In the genomic region with DNA sequence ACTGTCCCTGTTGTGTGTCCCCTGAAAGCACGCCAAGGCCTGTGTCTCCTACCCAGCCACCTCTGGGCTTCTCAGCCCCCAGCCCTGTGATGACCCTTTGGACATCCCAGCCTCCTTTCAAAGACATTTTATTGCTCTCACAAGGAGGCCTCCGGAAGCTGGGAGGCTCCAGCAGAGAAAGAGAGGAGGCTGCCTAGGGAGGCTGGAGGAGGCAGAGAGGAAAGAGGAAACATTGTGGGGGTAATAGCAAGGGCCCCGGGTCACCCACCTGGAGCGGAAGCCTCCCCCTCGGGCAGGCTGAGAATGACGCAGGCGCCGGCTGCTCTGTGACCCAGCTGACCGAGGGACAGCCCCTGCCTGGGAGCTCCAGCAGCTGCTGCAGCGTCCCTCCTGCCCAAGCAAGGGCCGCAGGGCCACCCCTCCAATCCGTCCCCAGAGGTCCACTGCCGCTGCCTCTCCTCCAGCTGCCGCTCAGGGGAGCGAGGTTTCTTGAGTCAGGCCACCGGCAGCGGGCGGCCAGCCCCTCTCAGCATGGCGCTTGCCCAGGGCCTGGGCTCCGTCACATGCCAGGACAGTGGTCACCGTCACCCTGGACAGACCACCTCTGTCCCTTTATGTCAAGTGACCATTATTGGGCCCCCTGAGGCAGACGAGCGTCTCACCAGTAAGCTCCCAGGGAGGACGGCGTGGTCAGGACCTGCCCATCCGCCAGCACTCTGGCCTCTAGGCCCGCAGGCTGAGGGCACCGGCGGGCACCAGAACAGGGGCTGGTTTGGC, we compare ENCODE assay signal across 8 cellular contexts. TPM values are rescaled to one million over a fixed set of nuclear protein-coding genes. Genes with fewer than 3 reads are reported as not detected.
DNase-seq lines count a peak whose midpoint lies in the region; ATAC-seq and TF ChIP-seq lines count a peak whose summit lies in the region.

No MANE protein-coding gene starts in this region.

- no peak for TF ChIP-seq CTCF in ascending aorta (IDR thresholded peaks at IDR 0.05)
- no peak for TF ChIP-seq CTCF in mucosa of descending colon (IDR thresholded peaks at IDR 0.05)

- no peaks in the 10 kb centered on the region for H3K36me3 ChIP-seq in ascending aorta
- H3K36me3 ChIP-seq in mucosa of descending colon (ENCODE audit: low read depth) = no peaks in the 10 kb centered on the region

- no peaks in the 10 kb centered on the region for H3K27me3 ChIP-seq in ascending aorta

- intact Hi-C loops in Right ventricle myocardium superior (cut with DNase I) = loop anchor here (5.0 kb wide), 2 partner anchors 191 to 231 kb away; no protein-coding TSS in a partner anchor
- intact Hi-C loops in cardiac septum (cut with DNase I) = loop anchor here (2.0 to 5.0 kb wide), 3 partner anchors 56 to 191 kb away; a partner anchor contains a TSS
- intact Hi-C loops in ascending aorta (cut with DNase I) = no loop called here
- intact Hi-C loops in mucosa of descending colon (cut with DNase I, micrococcal nuclease) = loop anchor here in 1 of 2 donors (10.0 kb wide), 1 partner anchor 228 kb away; no protein-coding TSS in a partner anchor

- peak; percentile 5 for ATAC-seq in Right ventricle myocardium superior (ENCODE audit: poor library complexity)
- ATAC-seq in mucosa of descending colon = no peak
- ATAC-seq in GM18861 (IDR thresholded peaks at IDR 0.05; ENCODE audit: unreplicated experiment) = no peak

- DNase-seq in Right ventricle myocardium superior (peak; percentile 64), cardiac septum (ENCODE audit: low spot score) (no peak), ascending aorta (ENCODE audit: low spot score in 2 of 2) (no peak), mucosa of descending colon (peak; percentile 33 to 76 (median 48)), NCI-H345 treated with DMSO at 0.1 percent for 48 hours (lab: John Stamatoyannopoulos, UW; ENCODE audit: unreplicated experiment) (no peak), foreskin melanocyte (no peak), kidney glomerular epithelial cell (lab: John Stamatoyannopoulos, UW) (no peak)

- H3K27ac ChIP-seq in ascending aorta = no peak overlapping the region

- H3K9me3 ChIP-seq in ascending aorta (no peaks in the 10 kb centered on the region), mucosa of descending colon (no peaks in the 10 kb centered on the region)

- H3K4me1 ChIP-seq in ascending aorta (peaks cover 7 to 34% of the 10 kb centered on the region in 2 donors), mucosa of descending colon (ENCODE audit: low read depth) (peaks cover 15% of the 10 kb centered on the region)

- H3K4me3 ChIP-seq in ascending aorta = peak overlapping the region; percentile 51 to 62
- H3K4me3 ChIP-seq in mucosa of descending colon = no peak overlapping the region

RNA-seq across cellular contexts. Expression of a gene that starts 29.3 kb away (rescaled TPM):
- 369 TPM for total RNA-seq in Right ventricle myocardium superior
- total RNA-seq in cardiac septum = 634 TPM
- total RNA-seq in ascending aorta = 6,075 TPM
- total RNA-seq in mucosa of descending colon = 1,000 to 10,000 TPM; 1,922 to 4,060 (median 3,184) TPM

RNA-seq across cellular contexts. Expression of a gene that starts 44.9 kb away (rescaled TPM):
- total RNA-seq in Right ventricle myocardium superior = 0.19 TPM
- total RNA-seq in cardiac septum = 1.1 TPM
- not detected for total RNA-seq in ascending aorta
- total RNA-seq in mucosa of descending colon = 1 to 10 TPM; 1.6 to 4.0 (median 2.5) TPM

Comparison
In these comparisons a context has a peak if more than half of its experiments do, and no peak if none do; other contexts are left out.
1. DNase-seq: peak in Right ventricle myocardium superior (single experiment) and mucosa of descending colon (3 of 3); none in cardiac septum (single experiment), ascending aorta (0 of 2), NCI-H345 treated with DMSO at 0.1 percent for 48 hours (single experiment), foreskin melanocyte (single experiment) and kidney glomerular epithelial cell (single experiment).